9 cellular contexts compared by ENCODE assay signal in genomic region chr11:2778630-2779498, GRCh38.
DNase-seq lines count a peak whose midpoint lies in the region; ATAC-seq, FAIRE-seq and TF ChIP-seq lines count a peak whose summit lies in the region.
"Had no signal": no experiment of that assay in that cellular context is flagged by ENCODE, and none has a peak within 500 bp of the region (broad histone marks: within the 10 kb centered on the region; RNA-seq: fewer than 3 reads in every experiment).

No MANE protein-coding gene starts in this region.

- H3K36me3 ChIP-seq in K562 (ENCODE audit: control insufficient read depth, insufficient read depth, low read length) (no peaks in the 10 kb centered on the region), hepatocyte (replicated peaks; ENCODE audit: insufficient read depth, low read depth) (no peaks in the 10 kb centered on the region), gastrocnemius medialis (no peaks in the 10 kb centered on the region)

- H2AFZ ChIP-seq in K562 (ENCODE audit: low read depth, low read length) (peak overlapping the region; percentile 78), hepatocyte (no peak overlapping the region)

- H3K9me2 ChIP-seq in hepatocyte (replicated peaks; ENCODE audit: insufficient read depth) = no peaks in the 10 kb centered on the region

- peak overlapping the region; percentile 59 to 92 for H3K9ac ChIP-seq in K562 (ENCODE audit: insufficient read depth in 1 of 2, low read depth in 2 of 2, low read length in 2 of 2)

- no TSS peak for BruUV-seq in K562 (replicated peaks; lab: Mats Ljungman, UMichigan)

- ATAC-seq in GM19025 (IDR thresholded peaks at IDR 0.05; ENCODE audit: low read depth, unreplicated experiment) (peak; percentile 48), K562 (peak; percentile 84), gastrocnemius medialis (peak; percentile 94 to 96), GM21381 (IDR thresholded peaks at IDR 0.05; ENCODE audit: unreplicated experiment) (no peak)

- POLR2A ChIA-PET in K562 (lab: Yijun Ruan, JAX) = interaction anchor here (0.6 to 1.3 kb wide), 5 partner anchors 11 to 621 kb away, joined by 3 to 9 read pairs (median 3); no protein-coding TSS in a partner anchor

- peak; percentile 95 for FAIRE-seq in K562 (lab: Jason Lieb, UNC)
- FAIRE-seq: GM18507 had no signal

- peak overlapping the region; percentile 71 for H3K4me2 ChIP-seq in K562 (ENCODE audit: insufficient read depth, low read length)
- peak overlapping the region; percentile 68 for H3K4me2 ChIP-seq in hepatocyte

- in situ Hi-C loops in K562 (cut with MboI) (no loop called here), gastrocnemius medialis (cut with MboI; ENCODE audit: low sequenced_read_pairs in 4 of 4) (no loop called here)

- intact Hi-C loops in K562 (cut with micrococcal nuclease) = no loop called here
- intact Hi-C loops in gastrocnemius medialis (cut with DNase I; ENCODE audit: low total_unique reads) = loop anchor here (1.0 to 10.0 kb wide), 4 partner anchors 79 to 454 kb away; partner anchors contain the start of gene CDKN1C

- H3K4me3 ChIP-seq in K562 (no peak overlapping the region), hepatocyte (no peak overlapping the region), gastrocnemius medialis (peak overlapping the region; percentile 24 to 51 (median 42))

- TF ChIP-seq RAD21 in K562 (CRISPR knock-in tag; conservative IDR thresholded peaks at IDR 0.05 in 1 of 2, IDR thresholded peaks at IDR 0.05 in 1 of 2) = no peak; a peak in 1 of 4 replicates

- DNase-seq in AG08395 (ENCODE audit: low spot score) (peak; percentile 90), NCI-H2196 treated with DMSO at 0.1 percent for 48 hours (lab: John Stamatoyannopoulos, UW; ENCODE audit: unreplicated experiment) (peak; percentile 51), K562 (ENCODE audit: extremely low read depth in 1 of 4, low spot score in 3 of 4) (peak; percentile 85 to 97 (median 89)), hepatocyte (ENCODE audit: low spot score) (peak; percentile 92), gastrocnemius medialis (peak; percentile 89 to 95), NCI-H2107 treated with DMSO at 0.1 percent for 48 hours (lab: John Stamatoyannopoulos, UW; ENCODE audit: unreplicated experiment) (no peak)

- no peaks in the 10 kb centered on the region for H3K79me2 ChIP-seq in K562 (ENCODE audit: control insufficient read depth, insufficient read depth, low read length)
- no peaks in the 10 kb centered on the region for H3K79me2 ChIP-seq in hepatocyte

- WGBS in K562 (ENCODE audit: insufficient coverage, low coverage, missing lambda C conversion rate) = 5% methylated on average over 28 of the region's 28 CpGs
- 43% methylated on average over 27 of the region's 28 CpGs for WGBS in hepatocyte (ENCODE audit: low lambda C conversion rate, missing lambda C conversion rate)

- TF ChIP-seq EP300 in K562 (IDR thresholded peaks at IDR 0.05; ENCODE audit: low read length) = peak; percentile 97

- CTCF ChIA-PET in K562 (lab: Yijun Ruan, JAX; ENCODE audit: low intra/inter-chr PET ratio) = no interaction called here

- no peaks in the 10 kb centered on the region for H3K27me3 ChIP-seq in K562 (ENCODE audit: control insufficient read depth in 2 of 2, insufficient read depth in 2 of 2, low read length in 2 of 2)
- no peaks in the 10 kb centered on the region for H3K27me3 ChIP-seq in hepatocyte
- no peaks in the 10 kb centered on the region for H3K27me3 ChIP-seq in gastrocnemius medialis

- peak overlapping the region; percentile 87 for H3K27ac ChIP-seq in K562 (ENCODE audit: extremely low read depth, low read depth, low read length)
- peak overlapping the region; percentile 97 for H3K27ac ChIP-seq in hepatocyte
- peak overlapping the region; percentile 82 to 96 (median 87) for H3K27ac ChIP-seq in gastrocnemius medialis

- H3K4me1 ChIP-seq in K562 (replicated peaks in 1 of 2; ENCODE audit: control insufficient read depth in 2 of 2, insufficient read depth in 2 of 2, low read length in 2 of 2) (peaks cover 64 to 74% of the 10 kb centered on the region in 2 experiments), hepatocyte (ENCODE audit: insufficient read depth) (peaks cover 48% of the 10 kb centered on the region), gastrocnemius medialis (peaks cover 24 to 27% of the 10 kb centered on the region in 2 donors)

- TF ChIP-seq POLR2A in K562 (conservative IDR thresholded peaks at IDR 0.05) = no peak
- no peak for TF ChIP-seq POLR2A in gastrocnemius medialis (IDR thresholded peaks at IDR 0.05)

- H4K20me1 ChIP-seq in K562 (replicated peaks; ENCODE audit: control insufficient read depth, insufficient read depth, low read length) = no peaks in the 10 kb centered on the region
- H4K20me1 ChIP-seq in hepatocyte (ENCODE audit: insufficient read depth, poor library complexity, severe bottlenecking) = no peaks in the 10 kb centered on the region

- H3K9me3 ChIP-seq in K562 (replicated peaks; ENCODE audit: control insufficient read depth, insufficient read depth, low read depth, low read length) (no peaks in the 10 kb centered on the region), hepatocyte (ENCODE audit: low read depth) (no peaks in the 10 kb centered on the region), gastrocnemius medialis (no peaks in the 10 kb centered on the region)

- TF ChIP-seq CTCF in K562 (IDR thresholded peaks at IDR 0.05 in 2 of 3, conservative IDR thresholded peaks at IDR 0.05 in 1 of 3; ENCODE audit: insufficient read depth in 2 of 3, low read depth in 1 of 3, low read length in 3 of 3) = no peak
- peak; percentile 15 for TF ChIP-seq CTCF in hepatocyte (IDR thresholded peaks at IDR 0.05; ENCODE audit: poor library complexity)
- TF ChIP-seq CTCF in gastrocnemius medialis (IDR thresholded peaks at IDR 0.05 in 4 of 5, conservative IDR thresholded peaks at IDR 0.05 in 1 of 5) = peak; percentile 28 to 44 (median 41)

- H3K9me1 ChIP-seq in K562 (ENCODE audit: control insufficient read depth, insufficient read depth, low read length) = no peaks in the 10 kb centered on the region

TF ChIP-seq in K562, 482 proteins besides CTCF, POLR2A, EP300 and RAD21 (continues in another document):
- no peak for TF ChIP-seq MED1 (CRISPR knock-in tag; IDR thresholded peaks at IDR 0.05; ENCODE audit: borderline replicate concordance)
- TF ChIP-seq CBX5 (IDR thresholded peaks at IDR 0.05; ENCODE audit: borderline replicate concordance, low read depth) = no peak
- TF ChIP-seq, protein P1, sequence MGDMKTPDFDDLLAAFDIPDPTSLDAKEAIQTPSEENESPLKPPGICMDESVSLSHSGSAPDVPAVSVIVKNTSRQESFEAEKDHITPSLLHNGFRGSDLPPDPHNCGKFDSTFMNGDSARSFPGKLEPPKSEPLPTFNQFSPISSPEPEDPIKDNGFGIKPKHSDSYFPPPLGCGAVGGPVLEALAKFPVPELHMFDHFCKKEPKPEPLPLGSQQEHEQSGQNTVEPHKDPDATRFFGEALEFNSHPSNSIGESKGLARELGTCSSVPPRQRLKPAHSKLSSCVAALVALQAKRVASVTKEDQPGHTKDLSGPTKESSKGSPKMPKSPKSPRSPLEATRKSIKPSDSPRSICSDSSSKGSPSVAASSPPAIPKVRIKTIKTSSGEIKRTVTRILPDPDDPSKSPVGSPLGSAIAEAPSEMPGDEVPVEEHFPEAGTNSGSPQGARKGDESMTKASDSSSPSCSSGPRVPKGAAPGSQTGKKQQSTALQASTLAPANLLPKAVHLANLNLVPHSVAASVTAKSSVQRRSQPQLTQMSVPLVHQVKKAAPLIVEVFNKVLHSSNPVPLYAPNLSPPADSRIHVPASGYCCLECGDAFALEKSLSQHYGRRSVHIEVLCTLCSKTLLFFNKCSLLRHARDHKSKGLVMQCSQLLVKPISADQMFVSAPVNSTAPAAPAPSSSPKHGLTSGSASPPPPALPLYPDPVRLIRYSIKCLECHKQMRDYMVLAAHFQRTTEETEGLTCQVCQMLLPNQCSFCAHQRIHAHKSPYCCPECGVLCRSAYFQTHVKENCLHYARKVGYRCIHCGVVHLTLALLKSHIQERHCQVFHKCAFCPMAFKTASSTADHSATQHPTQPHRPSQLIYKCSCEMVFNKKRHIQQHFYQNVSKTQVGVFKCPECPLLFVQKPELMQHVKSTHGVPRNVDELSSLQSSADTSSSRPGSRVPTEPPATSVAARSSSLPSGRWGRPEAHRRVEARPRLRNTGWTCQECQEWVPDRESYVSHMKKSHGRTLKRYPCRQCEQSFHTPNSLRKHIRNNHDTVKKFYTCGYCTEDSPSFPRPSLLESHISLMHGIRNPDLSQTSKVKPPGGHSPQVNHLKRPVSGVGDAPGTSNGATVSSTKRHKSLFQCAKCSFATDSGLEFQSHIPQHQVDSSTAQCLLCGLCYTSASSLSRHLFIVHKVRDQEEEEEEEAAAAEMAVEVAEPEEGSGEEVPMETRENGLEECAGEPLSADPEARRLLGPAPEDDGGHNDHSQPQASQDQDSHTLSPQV (IDR thresholded peaks at IDR 0.05) = peak; percentile 85
- no peak for TF ChIP-seq EHMT2 (IDR thresholded peaks at IDR 0.05)
- no peak for TF ChIP-seq KLF10 (CRISPR knock-in tag; IDR thresholded peaks at IDR 0.05)
- no peak for TF ChIP-seq CSDE1 (IDR thresholded peaks at IDR 0.05)
- TF ChIP-seq, protein P2, sequence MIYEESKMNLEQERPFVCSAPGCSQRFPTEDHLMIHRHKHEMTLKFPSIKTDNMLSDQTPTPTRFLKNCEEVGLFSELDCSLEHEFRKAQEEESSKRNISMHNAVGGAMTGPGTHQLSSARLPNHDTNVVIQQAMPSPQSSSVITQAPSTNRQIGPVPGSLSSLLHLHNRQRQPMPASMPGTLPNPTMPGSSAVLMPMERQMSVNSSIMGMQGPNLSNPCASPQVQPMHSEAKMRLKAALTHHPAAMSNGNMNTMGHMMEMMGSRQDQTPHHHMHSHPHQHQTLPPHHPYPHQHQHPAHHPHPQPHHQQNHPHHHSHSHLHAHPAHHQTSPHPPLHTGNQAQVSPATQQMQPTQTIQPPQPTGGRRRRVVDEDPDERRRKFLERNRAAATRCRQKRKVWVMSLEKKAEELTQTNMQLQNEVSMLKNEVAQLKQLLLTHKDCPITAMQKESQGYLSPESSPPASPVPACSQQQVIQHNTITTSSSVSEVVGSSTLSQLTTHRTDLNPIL (CRISPR knock-in tag; IDR thresholded peaks at IDR 0.05) = peak; percentile 69; the same call in 1 of the 2 replicates
- TF ChIP-seq, protein P3, sequence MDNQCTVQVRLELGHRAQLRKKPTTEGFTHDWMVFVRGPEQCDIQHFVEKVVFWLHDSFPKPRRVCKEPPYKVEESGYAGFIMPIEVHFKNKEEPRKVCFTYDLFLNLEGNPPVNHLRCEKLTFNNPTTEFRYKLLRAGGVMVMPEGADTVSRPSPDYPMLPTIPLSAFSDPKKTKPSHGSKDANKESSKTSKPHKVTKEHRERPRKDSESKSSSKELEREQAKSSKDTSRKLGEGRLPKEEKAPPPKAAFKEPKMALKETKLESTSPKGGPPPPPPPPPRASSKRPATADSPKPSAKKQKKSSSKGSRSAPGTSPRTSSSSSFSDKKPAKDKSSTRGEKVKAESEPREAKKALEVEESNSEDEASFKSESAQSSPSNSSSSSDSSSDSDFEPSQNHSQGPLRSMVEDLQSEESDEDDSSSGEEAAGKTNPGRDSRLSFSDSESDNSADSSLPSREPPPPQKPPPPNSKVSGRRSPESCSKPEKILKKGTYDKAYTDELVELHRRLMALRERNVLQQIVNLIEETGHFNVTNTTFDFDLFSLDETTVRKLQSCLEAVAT (IDR thresholded peaks at IDR 0.05) = peak in 1 of 2 experiments; percentile 85; a peak in 2 of 4 replicates
- peak; percentile 15 for TF ChIP-seq TBP (optimal IDR thresholded peaks at IDR 0.05; ENCODE audit: low read depth, low read length)

Comparison
In these comparisons a context has a peak if more than half of its experiments do, and no peak if none do; other contexts are left out.
1. H3K4me3 ChIP-seq: peak in gastrocnemius medialis (4 of 4); none in K562 (single experiment) and hepatocyte (single experiment).
2. CTCF ChIP-seq: peak in hepatocyte (single experiment) and gastrocnemius medialis (5 of 5); none in K562 (0 of 3).
3. Peak in every context shown above with its lines, with median percentiles within 50 percentile points of each other: H3K27ac ChIP-seq.